In genomic region chr17:42639484-42640474, GRCh38 we compare ENCODE assay signal across 1 cellular context.
A peak's percentile ranks its signal among the peaks of the same experiment; 100 is the strongest.
TF ChIP-seq lines count a peak whose summit lies in the region.

No MANE protein-coding gene starts in this region.

TF ChIP-seq in HepG2, 621 proteins besides CTCF, POLR2A, EP300 and RAD21:
- TF ChIP-seq NFE2L2 (IDR thresholded peaks at IDR 0.05; ENCODE audit: low read length) (peak; percentile 50), ZNF704 (CRISPR knock-in tag; IDR thresholded peaks at IDR 0.05; ENCODE audit: borderline replicate concordance) (no peak)
